ENCODE assay signal across 20 cellular contexts in genomic region chr7:26861050-26861449, GRCh38. TPM values are rescaled to one million over a fixed set of nuclear protein-coding genes. Genes with fewer than 3 reads are reported as not detected.
DNase-seq lines count a peak whose midpoint lies in the region; TF ChIP-seq lines count a peak whose summit lies in the region.
"Had no signal": no experiment of that assay in that cellular context is flagged by ENCODE, and none has a peak within 500 bp of the region (broad histone marks: within the 10 kb centered on the region; RNA-seq: fewer than 3 reads in every experiment).

No MANE protein-coding gene starts in this region.

- H3K9ac ChIP-seq in Loucy (ENCODE audit: low read depth, low read length, poor library complexity, severe bottlenecking): no peak overlapping the region

- TF ChIP-seq CTCF in DOHH2 (IDR thresholded peaks at IDR 0.05; ENCODE audit: low read depth, low read length, poor library complexity, severe bottlenecking) (no peak), Loucy (conservative IDR thresholded peaks at IDR 0.05; ENCODE audit: low read length) (no peak), PC-9 (conservative IDR thresholded peaks at IDR 0.05) (no peak), mesothelial cell of epicardium (IDR thresholded peaks at IDR 0.05; ENCODE audit: unreplicated experiment) (no peak), foreskin fibroblast (IDR thresholded peaks at IDR 0.05; ENCODE audit: low read depth, low read length) (no peak), GM13976 (IDR thresholded peaks at IDR 0.05; ENCODE audit: borderline replicate concordance, control extremely low read depth, extremely low read depth, insufficient read depth, missing control alignments) (no peak)

- H4K20me1 ChIP-seq in DOHH2 (ENCODE audit: control insufficient read depth, insufficient read depth, low read depth, low read length) (no peaks in the 10 kb centered on the region), Loucy (ENCODE audit: insufficient read depth, low read length, poor library complexity, severe bottlenecking) (no peaks in the 10 kb centered on the region), PC-9 (ENCODE audit: insufficient read depth) (no peaks in the 10 kb centered on the region)

- no peak for DNase-seq in PC-9
- DNase-seq in mesothelial cell of epicardium (ENCODE audit: low spot score in 2 of 2, unreplicated experiment in 2 of 2): no peak
- no peak for DNase-seq in SIG-M5 (lab: John Stamatoyannopoulos, UW)
- no peak for DNase-seq in foreskin fibroblast
- DNase-seq in GM13976 (ENCODE audit: low spot score): no peak
- DNase-seq in NCI-H1417 treated with DMSO at 0.1 percent for 48 hours (lab: John Stamatoyannopoulos, UW): no peak
- DNase-seq: activated CD4-positive, alpha-beta T cell treated with anti-CD3 and anti-CD28 coated beads, Interleukin-2, amount 10 ng/mL, durations not matched to agents 24 days and 14 days; H9; NK-92 treated with Interleukin-12 subunit alpha and Interleukin-12 subunit beta, amount 100 ng/mL, for 24 hours; upper lobe of left lung had no signal

- H3K27ac Mint-ChIP-seq in mesothelial cell of epicardium: peak overlapping the region; percentile 100
- H3K27ac Mint-ChIP-seq: activated CD4-positive, alpha-beta T cell treated with anti-CD3 and anti-CD28 coated beads, Interleukin-2, amount 10 ng/mL, durations not matched to agents 24 days and 14 days; activated naive CD4-positive, alpha-beta T cell treated with anti-CD3 and anti-CD28 coated beads, Interleukin-2, amount 50 U/mL, for 72 hours; H9; natural killer cell treated with Interleukin-12 subunit alpha and Interleukin-12 subunit beta and Interleukin-15 and Interleukin-18, amount 100 ng/mL, for 72 hours; stimulated activated effector memory CD8-positive, alpha-beta T cell treated with anti-CD3 and anti-CD28 coated beads, Interleukin-12 subunit alpha, Interleukin-12 subunit beta, amount 100 ng/mL, for 72 hours had no signal

- H3K9me3 ChIP-seq in DOHH2 (ENCODE audit: control insufficient read depth, insufficient read depth, low read length): no peaks in the 10 kb centered on the region
- H3K9me3 ChIP-seq in Loucy (ENCODE audit: insufficient read depth, low read depth, low read length): no peaks in the 10 kb centered on the region
- no peaks in the 10 kb centered on the region for H3K9me3 ChIP-seq in PC-9 (ENCODE audit: insufficient read depth, low read depth)
- H3K9me3 ChIP-seq: gastroesophageal sphincter, mucosa of descending colon, upper lobe of left lung had no signal

- H3K4me1 ChIP-seq in DOHH2 (ENCODE audit: control insufficient read depth, low read length): peaks cover 75% of the 10 kb centered on the region
- peaks cover 77% of the 10 kb centered on the region for H3K4me1 ChIP-seq in Loucy (ENCODE audit: insufficient read depth, low read length, poor library complexity, severe bottlenecking)
- H3K4me1 ChIP-seq in PC-9 (replicated peaks; ENCODE audit: insufficient read depth): peaks cover 51% of the 10 kb centered on the region

- H3K4me3 ChIP-seq in DOHH2 (ENCODE audit: low read length) (peak overlapping the region; percentile 12), Loucy (ENCODE audit: low read length, poor library complexity, severe bottlenecking) (peak overlapping the region; percentile 20), PC-9 (0 out of 2 replicates have a peak overlapping the region, but pooled peaks have one; percentile 2), foreskin fibroblast (ENCODE audit: low read depth in 1 of 2, low read length in 2 of 2) (no peak overlapping the region)
- H3K4me3 ChIP-seq: gastroesophageal sphincter, hepatocyte, lung, mucosa of descending colon, upper lobe of left lung had no signal

- peak overlapping the region; percentile 34 for H3K4me2 ChIP-seq in DOHH2 (ENCODE audit: low read length)
- peak overlapping the region; percentile 98 for H3K4me2 ChIP-seq in Loucy (ENCODE audit: low read depth, low read length, poor library complexity, severe bottlenecking)
- peak overlapping the region; percentile 88 for H3K4me2 ChIP-seq in PC-9
- H3K4me2 ChIP-seq: hepatocyte had no signal

- H3F3A ChIP-seq in DOHH2 (ENCODE audit: control insufficient read depth, insufficient read depth): peaks cover 15% of the 10 kb centered on the region
- H3F3A ChIP-seq in Loucy (ENCODE audit: low read depth): no peaks in the 10 kb centered on the region
- peaks cover 21% of the 10 kb centered on the region for H3F3A ChIP-seq in PC-9 (ENCODE audit: insufficient read depth, low read depth)

- peak overlapping the region; percentile 7 for H3K4me3 Mint-ChIP-seq in mesothelial cell of epicardium
- H3K4me3 Mint-ChIP-seq: activated CD4-positive, alpha-beta T cell treated with anti-CD3 and anti-CD28 coated beads, Interleukin-2, amount 10 ng/mL, durations not matched to agents 24 days and 14 days; H9; natural killer cell treated with Interleukin-12 subunit alpha and Interleukin-12 subunit beta and Interleukin-15 and Interleukin-18, amount 100 ng/mL, for 72 hours; stimulated activated effector memory CD8-positive, alpha-beta T cell treated with anti-CD3 and anti-CD28 coated beads, Interleukin-12 subunit alpha, Interleukin-12 subunit beta, amount 100 ng/mL, for 72 hours had no signal

- H3K27ac ChIP-seq in DOHH2 (ENCODE audit: low read depth, low read length): no peak overlapping the region
- H3K27ac ChIP-seq in PC-9: peak overlapping the region; percentile 13; the same call in 1 of the 2 replicates
- H3K27ac ChIP-seq: hepatocyte, VCaP had no signal

- no peaks in the 10 kb centered on the region for H3K9me3 Mint-ChIP-seq in mesothelial cell of epicardium
- H3K9me3 Mint-ChIP-seq: H9; natural killer cell treated with Interleukin-12 subunit alpha and Interleukin-12 subunit beta and Interleukin-15 and Interleukin-18, amount 100 ng/mL, for 72 hours had no signal

- H3K36me3 Mint-ChIP-seq in mesothelial cell of epicardium: no peaks in the 10 kb centered on the region
- H3K36me3 Mint-ChIP-seq: natural killer cell treated with Interleukin-12 subunit alpha and Interleukin-12 subunit beta and Interleukin-15 and Interleukin-18, amount 100 ng/mL, for 72 hours had no signal

- intact Hi-C loops in PC-9 (cut with micrococcal nuclease; ENCODE audit: unreplicated experiment): loop anchor here (5.0 kb wide), 2 partner anchors 166 to 186 kb away; no protein-coding TSS in a partner anchor

- peaks cover 88% of the 10 kb centered on the region for H3K4me1 Mint-ChIP-seq in mesothelial cell of epicardium

- in situ Hi-C loops in GM13976 (cut with MboI; ENCODE audit: low sequenced_read_pairs, unreplicated experiment): no loop called here

- POLR2A ChIA-PET in PC-9 (lab: Charles Lee; ENCODE audit: unreplicated experiment): interaction anchor here (0.6 kb wide), 2 partner anchors 253 to 301 kb away, joined by 3 read pairs; no protein-coding TSS in a partner anchor

- no peak overlapping the region for H2AFZ ChIP-seq in Loucy (ENCODE audit: low read length)
- H2AFZ ChIP-seq in PC-9: no peak overlapping the region
- H2AFZ ChIP-seq: hepatocyte had no signal

- no TSS peak for BruUV-seq in PC-9 (replicated peaks; lab: Mats Ljungman, UMichigan)

- CTCF ChIA-PET in PC-9 (lab: Charles Lee): interaction anchor here (0.7 kb wide), 1 partner anchor 258 kb away, joined by 3 read pairs; no protein-coding TSS in a partner anchor

- H3K36me3 ChIP-seq in DOHH2 (ENCODE audit: control insufficient read depth, low read length): peaks cover 4% of the 10 kb centered on the region; the same call in 1 of the 2 replicates
- H3K36me3 ChIP-seq in Loucy (ENCODE audit: insufficient read depth, low read length): no peaks in the 10 kb centered on the region
- 0 out of 2 replicates have a peak, but pooled peaks cover 13% of the 10 kb centered on the region for H3K36me3 ChIP-seq in PC-9 (ENCODE audit: low read depth)
- H3K36me3 ChIP-seq: gastroesophageal sphincter, upper lobe of left lung had no signal

- no peaks in the 10 kb centered on the region for H3K9me2 ChIP-seq in DOHH2 (replicated peaks; ENCODE audit: control insufficient read depth, low read length)
- H3K9me2 ChIP-seq in Loucy (replicated peaks; ENCODE audit: low read depth, low read length): no peaks in the 10 kb centered on the region
- no peaks in the 10 kb centered on the region for H3K9me2 ChIP-seq in PC-9 (ENCODE audit: insufficient read depth)

- H3K79me2 ChIP-seq in DOHH2 (ENCODE audit: control insufficient read depth, low read length): peaks cover 73% of the 10 kb centered on the region
- peaks cover 83% of the 10 kb centered on the region for H3K79me2 ChIP-seq in Loucy (ENCODE audit: insufficient read depth, low read length)
- peaks cover 79% of the 10 kb centered on the region for H3K79me2 ChIP-seq in PC-9 (ENCODE audit: low read depth)

- no peaks in the 10 kb centered on the region for H3K27me3 ChIP-seq in DOHH2 (ENCODE audit: control insufficient read depth, low read length)
- H3K27me3 ChIP-seq in Loucy (ENCODE audit: insufficient read depth, low read length, poor library complexity, severe bottlenecking): no peaks in the 10 kb centered on the region
- H3K27me3 ChIP-seq in PC-9 (ENCODE audit: insufficient read depth, low read depth): no peaks in the 10 kb centered on the region
- H3K27me3 ChIP-seq: gastroesophageal sphincter, upper lobe of left lung had no signal

- H3K27me3 Mint-ChIP-seq in mesothelial cell of epicardium (ENCODE audit: low read depth): no peaks in the 10 kb centered on the region

RNA-seq across cellular contexts. Expression of gene SKAP2, which starts 3.3 kb away (rescaled TPM):
- total RNA-seq in PC-9 (2021) (59.2 and 74.9 TPM in 2 replicates), mesothelial cell of epicardium (48.1 to 58.4 TPM (median 50.8 TPM) in 3 replicates)

Comparison
In these comparisons a context has a peak if more than half of its experiments do, and no peak if none do; other contexts are left out.
1. H3K4me2 ChIP-seq: peak in every context shown above with its lines; median percentile 98 in Loucy; 88 in PC-9; 34 in DOHH2.
2. H3K4me3 ChIP-seq: peak in DOHH2 (single experiment), Loucy (single experiment) and PC-9 (single experiment); none in foreskin fibroblast (0 of 2).